Comparison of ENCODE assay signal across 1 cellular context in the genomic region with DNA sequence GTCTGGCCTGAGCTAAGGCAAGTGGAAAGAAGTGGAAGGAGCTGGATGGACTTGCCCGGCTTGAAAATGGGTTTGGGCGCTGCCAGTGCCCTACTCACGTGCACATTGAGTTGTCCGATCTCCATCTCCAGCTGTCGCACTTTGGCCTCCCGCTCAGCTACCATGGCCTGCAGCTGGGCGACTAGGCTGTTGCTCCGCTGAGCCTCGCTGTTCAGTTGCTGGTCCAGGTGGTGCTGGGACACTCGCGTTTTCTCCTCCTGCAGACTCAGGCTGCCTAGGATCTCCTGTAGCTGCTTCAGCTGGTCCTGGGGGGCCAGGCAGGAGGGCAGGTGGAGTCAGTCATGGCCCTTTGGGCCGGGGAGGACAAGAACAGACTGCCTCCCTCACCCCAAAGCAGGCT.
TF ChIP-seq lines count a peak whose summit lies in the region.

No MANE protein-coding gene starts in this region.

TF ChIP-seq in K562, 482 proteins besides CTCF, POLR2A, EP300 and RAD21:
- TF ChIP-seq MYBL2 (IDR thresholded peaks at IDR 0.05; ENCODE audit: low read depth) (no peak), MYBL2 (CRISPR knock-in tag; IDR thresholded peaks at IDR 0.05; ENCODE audit: borderline replicate concordance) (no peak), MAFG (tag; conservative IDR thresholded peaks at IDR 0.05) (no peak), BHLHE40 (IDR thresholded peaks at IDR 0.05; ENCODE audit: low read length) (peak; percentile 42), TRIM28 (IDR thresholded peaks at IDR 0.05) (no peak)
